In the genomic region with DNA sequence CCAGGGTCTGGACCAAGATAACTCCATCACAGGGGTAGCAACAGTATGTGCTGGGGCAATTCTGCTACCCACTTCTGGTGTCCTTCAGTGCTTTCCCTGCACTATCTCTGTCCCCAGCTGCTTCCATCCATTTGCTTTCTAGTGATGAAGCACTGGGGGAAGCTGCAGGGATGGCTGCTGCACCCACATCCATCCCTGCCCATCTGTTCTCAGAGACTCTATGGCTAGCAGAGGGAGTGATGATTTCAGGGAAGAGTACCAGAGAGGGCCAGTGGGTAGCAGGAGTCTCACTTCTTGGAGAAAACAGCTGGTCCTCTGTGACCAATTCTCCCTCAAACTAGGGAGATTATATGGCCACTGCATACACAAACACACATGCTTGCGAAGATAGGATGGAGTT, we compare ENCODE assay signal across 22 cellular contexts. TPM values are rescaled to one million over a fixed set of nuclear protein-coding genes. Genes with fewer than 3 reads are reported as not detected.
A peak's percentile ranks its signal among the peaks of the same experiment; 100 is the strongest.
DNase-seq lines count a peak whose midpoint lies in the region; ATAC-seq and TF ChIP-seq lines count a peak whose summit lies in the region.
"Had no signal": no experiment of that assay in that cellular context is flagged by ENCODE, and none has a peak within 500 bp of the region (broad histone marks: within the 10 kb centered on the region; RNA-seq: fewer than 3 reads in every experiment).

No MANE protein-coding gene starts in this region.

- H3K27ac Mint-ChIP-seq in CD14-positive monocyte = peak overlapping the region in 6 of 7 donors; percentile 33 to 62 (median 44)
- H3K27ac Mint-ChIP-seq: H9, HFFc6 had no signal

- peaks cover 21 to 26% of the 10 kb centered on the region in 2 donors for H3K36me3 Mint-ChIP-seq in CD14-positive monocyte

- CTCF ChIA-PET in OCI-LY7 (lab: Charles Lee; ENCODE audit: unreplicated experiment) = no interaction called here

- H3K36me3 ChIP-seq in gastroesophageal sphincter = no peaks in the 10 kb centered on the region
- no peaks in the 10 kb centered on the region for H3K36me3 ChIP-seq in sigmoid colon
- H3K36me3 ChIP-seq in prostate gland = no peaks in the 10 kb centered on the region
- no peaks in the 10 kb centered on the region for H3K36me3 ChIP-seq in OCI-LY7 (ENCODE audit: insufficient read depth, low read length)
- H3K36me3 ChIP-seq: Peyer's patch had no signal

- no peak overlapping the region for H2AFZ ChIP-seq in OCI-LY7 (ENCODE audit: low read length)

- ATAC-seq in gastroesophageal sphincter = no peak

- H3K9me2 ChIP-seq in OCI-LY7 (ENCODE audit: insufficient read depth, low read length) = no peaks in the 10 kb centered on the region

- no peaks in the 10 kb centered on the region for H3K9me3 ChIP-seq in gastroesophageal sphincter
- no peaks in the 10 kb centered on the region for H3K9me3 ChIP-seq in sigmoid colon
- no peaks in the 10 kb centered on the region for H3K9me3 ChIP-seq in prostate gland
- no peaks in the 10 kb centered on the region for H3K9me3 ChIP-seq in OCI-LY7 (ENCODE audit: low read length)
- H3K9me3 ChIP-seq: Peyer's patch had no signal

- TF ChIP-seq POLR2A in gastroesophageal sphincter (IDR thresholded peaks at IDR 0.05) (no peak), sigmoid colon (IDR thresholded peaks at IDR 0.05) (no peak), prostate gland (IDR thresholded peaks at IDR 0.05) (no peak)

- no peaks in the 10 kb centered on the region for H3K79me2 ChIP-seq in OCI-LY7 (ENCODE audit: insufficient read depth, low read depth, low read length)

- no TSS peak for BruUV-seq in OCI-LY7 (replicated peaks; lab: Mats Ljungman, UMichigan)

- no peak for TF ChIP-seq EP300 in gastroesophageal sphincter (IDR thresholded peaks at IDR 0.05)
- no peak for TF ChIP-seq EP300 in sigmoid colon (IDR thresholded peaks at IDR 0.05)

- H3K4me2 ChIP-seq in OCI-LY7 (ENCODE audit: low read length) = no peak overlapping the region

- no peaks in the 10 kb centered on the region for H3K9me3 Mint-ChIP-seq in CD14-positive monocyte
- H3K9me3 Mint-ChIP-seq: H9, HFFc6 had no signal

- H3K27me3 ChIP-seq in gastroesophageal sphincter (no peaks in the 10 kb centered on the region), sigmoid colon (no peaks in the 10 kb centered on the region), prostate gland (replicated peaks; ENCODE audit: insufficient read depth) (no peaks in the 10 kb centered on the region)
- H3K27me3 ChIP-seq: Peyer's patch had no signal

- H3K27me3 Mint-ChIP-seq in CD14-positive monocyte (ENCODE audit: low read depth in 3 of 3) = no peaks in the 10 kb centered on the region

- H3K4me1 ChIP-seq in gastroesophageal sphincter (peaks cover 18 to 77% (median 20%) of the 10 kb centered on the region in 3 donors), sigmoid colon (peaks cover 0 to 87% (median 76%) of the 10 kb centered on the region in 4 donors), prostate gland (replicated peaks) (peaks cover 8% of the 10 kb centered on the region), OCI-LY7 (ENCODE audit: insufficient read depth, low read length, poor library complexity, severe bottlenecking) (no peaks in the 10 kb centered on the region)

- intact Hi-C loops in CD14-positive monocyte (cut with micrococcal nuclease) (no loop called here), sigmoid colon (cut with DNase I) (loop anchor here (2.0 to 5.0 kb wide), 2 partner anchors 41 to 64 kb away; no protein-coding TSS in a partner anchor), prostate gland (cut with DNase I) (no loop called here), OCI-LY7 (cut with micrococcal nuclease; ENCODE audit: unreplicated experiment) (no loop called here)

- POLR2A ChIA-PET in OCI-LY7 (lab: Charles Lee) = no interaction called here

- in situ Hi-C loops in KBM-7 (cut with MboI; ENCODE audit: low pct_unique_long_range_greater_than_20kb, low sequenced_read_pairs) = no loop called here

- peaks cover 41% of the 10 kb centered on the region for H3K4me1 Mint-ChIP-seq in CD14-positive monocyte

- H4K20me1 ChIP-seq in OCI-LY7 (ENCODE audit: insufficient read depth, low read length) = no peaks in the 10 kb centered on the region

- WGBS in gastroesophageal sphincter (ENCODE audit: low coverage in 1 of 2), 2 donors = 73 to 82% methylated on average over 1 of the region's 1 CpG
- 98 to 100% methylated on average over 1 of the region's 1 CpG for WGBS in sigmoid colon, 2 donors
- WGBS in prostate gland = 56% methylated on average over 1 of the region's 1 CpG

- no peak for TF ChIP-seq CTCF in CD14-positive monocyte (IDR thresholded peaks at IDR 0.05)
- TF ChIP-seq CTCF in gastroesophageal sphincter (IDR thresholded peaks at IDR 0.05) = no peak
- TF ChIP-seq CTCF in sigmoid colon (IDR thresholded peaks at IDR 0.05) = no peak
- no peak for TF ChIP-seq CTCF in prostate gland (IDR thresholded peaks at IDR 0.05)
- no peak for TF ChIP-seq CTCF in OCI-LY7 (conservative IDR thresholded peaks at IDR 0.05; ENCODE audit: low read length)

- H3K4me3 ChIP-seq in gastroesophageal sphincter (no peak overlapping the region), sigmoid colon (no peak overlapping the region), prostate gland (no peak overlapping the region), OCI-LY7 (ENCODE audit: low read depth, low read length, poor library complexity, severe bottlenecking) (no peak overlapping the region)
- H3K4me3 ChIP-seq: Peyer's patch had no signal

- no peak for DNase-seq in CD14-positive monocyte (ENCODE audit: low spot score)
- peak; percentile 46 to 71 for DNase-seq in NCI-H524 (lab: John Stamatoyannopoulos, UW)
- DNase-seq in sigmoid colon = no peak
- no peak for DNase-seq in prostate gland (ENCODE audit: low spot score)
- no peak for DNase-seq in OCI-LY7 (ENCODE audit: low spot score)
- DNase-seq in NCI-H2081 (lab: John Stamatoyannopoulos, UW) = no peak
- no peak for DNase-seq in KBM-7
- DNase-seq: AML-193, EL, GF-D8, H9, HFFc6, MM.1S, NCI-H1092, NCI-H1436, NCI-H2029, NCI-H226, NCI-H510A treated with DMSO at 0.1 percent for 48 hours, NCI-H82, Peyer's patch had no signal

- peak overlapping the region in 3 of 4 donors; percentile 64 to 75 (median 72) for H3K27ac ChIP-seq in gastroesophageal sphincter
- H3K27ac ChIP-seq in sigmoid colon = peak overlapping the region in 3 of 4 donors; percentile 78 to 90 (median 87)
- H3K27ac ChIP-seq in prostate gland = peak overlapping the region in 1 of 2 donors; percentile 5
- H3K27ac ChIP-seq in OCI-LY7 (ENCODE audit: low read depth, low read length, poor library complexity, severe bottlenecking) = no peak overlapping the region
- H3K27ac ChIP-seq: C4-2B had no signal

- H3K4me3 Mint-ChIP-seq in CD14-positive monocyte = no peak overlapping the region
- H3K4me3 Mint-ChIP-seq: H9, HFFc6 had no signal

RNA-seq across cellular contexts. Expression of gene ETV6, which starts 44.2 kb away (rescaled TPM):
- polyA plus RNA-seq in CD14-positive monocyte = 10 to 100 TPM in 1 of 2 donors, 1 to 10 TPM in 1; 6.8 to 11.7 TPM
- 10 to 100 TPM; 18.7 to 30.1 (median 21.1) TPM for total RNA-seq in gastroesophageal sphincter
- total RNA-seq in sigmoid colon = 10 to 100 TPM; 15.7 to 35.2 (median 23.6) TPM
- 10 to 100 TPM in 2 of 3 donors, 1 to 10 TPM in 1; 8.4 to 17.3 (median 13.4) TPM for polyA plus RNA-seq in sigmoid colon
- 10 to 100 TPM; 26.7 to 33.6 TPM for total RNA-seq in prostate gland
- 17.2 and 19.3 TPM in 2 replicates for total RNA-seq in OCI-LY7 (2014; rRNA removed; shearing (Covaris generic))
- total RNA-seq in OCI-LY7 (2022) = 17.1 and 23.1 TPM in 2 replicates

Comparison
In these comparisons a context has a peak if more than half of its experiments do, and no peak if none do; other contexts are left out.
1. DNase-seq: peak in NCI-H524 (2 of 2); none in CD14-positive monocyte (single experiment), sigmoid colon (single experiment), prostate gland (single experiment), OCI-LY7 (single experiment), NCI-H2081 (0 of 2) and KBM-7 (single experiment).